In genomic region chr19:14571695-14572490, GRCh38 we compare ENCODE assay signal across 1 cellular context.
TF ChIP-seq lines count a peak whose summit lies in the region.

Gene NDUFB7, minus strand, starts transcription at chr19:14572066. Its CDS starts 66 bp downstream, at chr19:14572000.

TF ChIP-seq in IMR-90, 13 proteins besides CTCF, POLR2A, EP300 and RAD21 (continued from another document):
- TF ChIP-seq MAZ (IDR thresholded peaks at IDR 0.05; ENCODE audit: borderline replicate concordance, low read depth, low read length) (0 out of 2 replicates have a peak, but pooled peaks have one; percentile 50), RFX5 (IDR thresholded peaks at IDR 0.05; ENCODE audit: low read depth, low read length) (no peak), USF2 (IDR thresholded peaks at IDR 0.05; ENCODE audit: low read depth, low read length) (peak; percentile 19; the same call in 1 of the 2 replicates), MXI1 (IDR thresholded peaks at IDR 0.05; ENCODE audit: borderline replicate concordance, low read depth, low read length) (no peak)
